11 cellular contexts compared by ENCODE assay signal in genomic region chr7:15555385-15555859, GRCh38. TPM values are rescaled to one million over a fixed set of nuclear protein-coding genes. Genes with fewer than 3 reads are reported as not detected.
DNase-seq lines count a peak whose midpoint lies in the region; ATAC-seq and TF ChIP-seq lines count a peak whose summit lies in the region.
"Had no signal": no experiment of that assay in that cellular context is flagged by ENCODE, and none has a peak within 500 bp of the region (broad histone marks: within the 10 kb centered on the region; RNA-seq: fewer than 3 reads in every experiment).

No MANE protein-coding gene starts in this region.

- H4K20me1 ChIP-seq in MM.1S (ENCODE audit: insufficient read depth, low read length): no peaks in the 10 kb centered on the region

- H3K9me2 ChIP-seq in MM.1S (replicated peaks; ENCODE audit: insufficient read depth, low read length): no peaks in the 10 kb centered on the region

- peak overlapping the region; percentile 79 for H3K27ac Mint-ChIP-seq in Calu3 (ENCODE audit: unreplicated experiment)
- H3K27ac Mint-ChIP-seq in brain: no peak overlapping the region
- H3K27ac Mint-ChIP-seq: activated naive CD8-positive, alpha-beta T cell treated with anti-CD3 and anti-CD28 coated beads for 36 hours; IgD-negative memory B cell had no signal

- H3K9me3 Mint-ChIP-seq in Calu3 (ENCODE audit: low read depth, unreplicated experiment) (no peaks in the 10 kb centered on the region), brain (no peaks in the 10 kb centered on the region)
- H3K9me3 Mint-ChIP-seq: activated naive CD8-positive, alpha-beta T cell treated with anti-CD3 and anti-CD28 coated beads for 36 hours had no signal

- BruUV-seq in Calu3 (replicated peaks; lab: Mats Ljungman, UMichigan): no TSS peak

- WGBS in liver: 23% methylated on average over 4 of the region's 4 CpGs
- WGBS in adrenal gland, 4 donors: 48 to 52% (median 50%) methylated on average over 4 of the region's 4 CpGs

- H3K9ac ChIP-seq in liver (ENCODE audit: low read depth in 1 of 2, low read length in 2 of 2) (no peak overlapping the region), MM.1S (ENCODE audit: low read length) (no peak overlapping the region)

- TF ChIP-seq POLR2A in adrenal gland (IDR thresholded peaks at IDR 0.05): no peak

- no peaks in the 10 kb centered on the region for H3K9me3 ChIP-seq in liver (ENCODE audit: control insufficient read depth in 4 of 4, low read length in 3 of 4)
- H3K9me3 ChIP-seq in MM.1S (replicated peaks; ENCODE audit: insufficient read depth, low read length): no peaks in the 10 kb centered on the region
- H3K9me3 ChIP-seq in adrenal gland (replicated peaks in 1 of 3): no peaks in the 10 kb centered on the region

- peaks cover 19% of the 10 kb centered on the region for H3K36me3 Mint-ChIP-seq in Calu3 (ENCODE audit: insufficient read depth, unreplicated experiment)
- H3K36me3 Mint-ChIP-seq in brain: no peaks in the 10 kb centered on the region
- H3K36me3 Mint-ChIP-seq: activated naive CD8-positive, alpha-beta T cell treated with anti-CD3 and anti-CD28 coated beads for 36 hours; IgD-negative memory B cell had no signal

- H3K79me2 ChIP-seq in MM.1S (ENCODE audit: low read length): no peaks in the 10 kb centered on the region

- H3K27me3 Mint-ChIP-seq in Calu3 (ENCODE audit: unreplicated experiment): no peaks in the 10 kb centered on the region
- H3K27me3 Mint-ChIP-seq in brain: no peaks in the 10 kb centered on the region
- H3K27me3 Mint-ChIP-seq: activated naive CD8-positive, alpha-beta T cell treated with anti-CD3 and anti-CD28 coated beads for 36 hours; IgD-negative memory B cell had no signal

- peaks cover 0 to 38% (median 32%) of the 10 kb centered on the region in 4 donors for H3K4me1 ChIP-seq in liver (ENCODE audit: control insufficient read depth in 4 of 4, insufficient read depth in 4 of 4, low read length in 3 of 4)
- H3K4me1 ChIP-seq in MM.1S (ENCODE audit: low read length): no peaks in the 10 kb centered on the region
- no peaks in the 10 kb centered on the region for H3K4me1 ChIP-seq in adrenal gland (replicated peaks in 1 of 2)

- intact Hi-C loops in Calu3 (cut with micrococcal nuclease; ENCODE audit: unreplicated experiment): loop anchor here (1.0 to 5.0 kb wide), 3 partner anchors 51 to 248 kb away; no protein-coding TSS in a partner anchor
- intact Hi-C loops in adrenal gland (cut with DNase I): no loop called here

- no peak for TF ChIP-seq CTCF in Calu3 (IDR thresholded peaks at IDR 0.05; ENCODE audit: unreplicated experiment)
- peak; percentile 41 to 50 for TF ChIP-seq CTCF in brain (conservative IDR thresholded peaks at IDR 0.05)
- TF ChIP-seq CTCF in liver (IDR thresholded peaks at IDR 0.05; ENCODE audit: low read depth, low read length, missing input control): no peak
- TF ChIP-seq CTCF in MM.1S (IDR thresholded peaks at IDR 0.05; ENCODE audit: low read length): no peak
- TF ChIP-seq CTCF in adrenal gland (IDR thresholded peaks at IDR 0.05): no peak

- no peak overlapping the region for H3K4me2 ChIP-seq in MM.1S (ENCODE audit: low read depth, low read length)

- no peaks in the 10 kb centered on the region for H3F3A ChIP-seq in MM.1S (ENCODE audit: insufficient read depth, low read length)

- H3K27me3 ChIP-seq in liver (ENCODE audit: control insufficient read depth in 4 of 4, insufficient read depth in 4 of 4, low read length in 3 of 4) (no peaks in the 10 kb centered on the region), MM.1S (replicated peaks; ENCODE audit: insufficient read depth, low read length) (no peaks in the 10 kb centered on the region), adrenal gland (no peaks in the 10 kb centered on the region)

- CTCF ChIA-PET in Calu3 (lab: Charles Lee): interaction anchor here (0.6 to 1.4 kb wide), 4 partner anchors 20 to 513 kb away, joined by 3 read pairs; partner anchors contain the start of gene MEOX2

- ATAC-seq in GM19035 (IDR thresholded peaks at IDR 0.05; ENCODE audit: unreplicated experiment): no peak

- peak overlapping the region in 2 of 3 donors; percentile 23 to 53 for H3K4me3 ChIP-seq in liver (ENCODE audit: low read depth in 1 of 3, low read length in 3 of 3)
- no peak overlapping the region for H3K4me3 ChIP-seq in MM.1S (ENCODE audit: low read length)
- H3K4me3 ChIP-seq in adrenal gland: no peak overlapping the region

- peak; percentile 61 to 62 for TF ChIP-seq RAD21 in liver (IDR thresholded peaks at IDR 0.05)

- no peak overlapping the region for H2AFZ ChIP-seq in MM.1S (ENCODE audit: low read length)

- DNase-seq in Calu3: no peak
- peak; percentile 88 for DNase-seq in NCI-H1092 treated with DMSO at 0.1 percent for 48 hours (lab: John Stamatoyannopoulos, UW)
- no peak for DNase-seq in MM.1S
- no peak for DNase-seq in adrenal gland
- DNase-seq in MV-4-11 (lab: John Stamatoyannopoulos, UW): no peak
- DNase-seq: activated naive CD8-positive, alpha-beta T cell treated with anti-CD3 and anti-CD28 coated beads for 36 hours; GF-D8 had no signal

- H3K4me3 Mint-ChIP-seq in Calu3 (ENCODE audit: low read depth, unreplicated experiment) (no peak overlapping the region), brain (no peak overlapping the region)
- H3K4me3 Mint-ChIP-seq: activated naive CD8-positive, alpha-beta T cell treated with anti-CD3 and anti-CD28 coated beads for 36 hours; IgD-negative memory B cell had no signal

- peaks cover 40% of the 10 kb centered on the region for H3K4me1 Mint-ChIP-seq in Calu3 (ENCODE audit: low read depth, unreplicated experiment)
- H3K4me1 Mint-ChIP-seq in brain: peaks cover 9% of the 10 kb centered on the region
- H3K4me1 Mint-ChIP-seq: activated naive CD8-positive, alpha-beta T cell treated with anti-CD3 and anti-CD28 coated beads for 36 hours; IgD-negative memory B cell had no signal

- H3K27ac ChIP-seq in liver (ENCODE audit: low read depth in 1 of 2, low read length in 2 of 2): peak overlapping the region in 1 of 2 donors; percentile 54
- no peak overlapping the region for H3K27ac ChIP-seq in MM.1S (ENCODE audit: low read length)
- H3K27ac ChIP-seq in adrenal gland: no peak overlapping the region

- H3K36me3 ChIP-seq in liver (ENCODE audit: control insufficient read depth in 4 of 4, insufficient read depth in 3 of 4, low read depth in 1 of 4, low read length in 3 of 4) (no peaks in the 10 kb centered on the region), MM.1S (replicated peaks; ENCODE audit: insufficient read depth, low read length) (no peaks in the 10 kb centered on the region), adrenal gland (replicated peaks in 1 of 2) (no peaks in the 10 kb centered on the region)

TF ChIP-seq in liver, 16 proteins besides CTCF, POLR2A, EP300 and RAD21 (continues in another document):
- TF ChIP-seq ATF3 (IDR thresholded peaks at IDR 0.05): peak; percentile 36
- peak; percentile 66 to 85 for TF ChIP-seq RXRA (IDR thresholded peaks at IDR 0.05)
- TF ChIP-seq JUND (IDR thresholded peaks at IDR 0.05): peak; percentile 59 to 63
- TF ChIP-seq FOXA2 (IDR thresholded peaks at IDR 0.05): peak; percentile 86
- peak; percentile 69 for TF ChIP-seq SP1 (IDR thresholded peaks at IDR 0.05)
- peak; percentile 12 for TF ChIP-seq MAX (IDR thresholded peaks at IDR 0.05)
- TF ChIP-seq YY1 (IDR thresholded peaks at IDR 0.05): peak; percentile 31
- TF ChIP-seq EGR1 (IDR thresholded peaks at IDR 0.05; ENCODE audit: low read depth in 2 of 2): no peak
- TF ChIP-seq GABPA (IDR thresholded peaks at IDR 0.05 in 1 of 2, conservative IDR thresholded peaks at IDR 0.05 in 1 of 2): peak in 1 of 2 donors; percentile 18
- TF ChIP-seq HNF4G (IDR thresholded peaks at IDR 0.05): peak; percentile 91
- peak; percentile 97 to 99 for TF ChIP-seq HNF4A (conservative IDR thresholded peaks at IDR 0.05)
- TF ChIP-seq REST (IDR thresholded peaks at IDR 0.05): no peak
- TF ChIP-seq NR2F2 (IDR thresholded peaks at IDR 0.05): no peak

RNA-seq across cellular contexts. Expression of gene AGMO, which starts 6.4 kb away (rescaled TPM):
- total RNA-seq in Calu3 (2022) (13.2 and 13.9 TPM in 2 replicates), liver (10 to 100 TPM; 27.5 to 46.6 TPM), adrenal gland (under 1 TPM in 2 of 8 donors, not detected in 6; 0.15 to 0.34 TPM)
- polyA plus RNA-seq in brain (ENCODE audit: insufficient read depth, low read depth, low replicate concordance) (0.42 TPM), liver (10 to 100 TPM; 21.6 to 35.6 TPM), adrenal gland (under 1 TPM in 2 of 3 donors, not detected in 1; 0.05 to 0.30 TPM)
- total RNA-seq: activated naive CD8-positive, alpha-beta T cell treated with anti-CD3 and anti-CD28 coated beads for 36 hours had no signal
- polyA plus RNA-seq: IgD-negative memory B cell had no signal

Comparison
In these comparisons a context has a peak if more than half of its experiments do, and no peak if none do; other contexts are left out.
1. CTCF ChIP-seq: peak in brain (2 of 2); none in Calu3 (single experiment), liver (single experiment), MM.1S (single experiment) and adrenal gland (0 of 6).
2. H3K4me3 ChIP-seq: peak in liver (2 of 3); none in MM.1S (single experiment) and adrenal gland (0 of 4).
3. RNA of gene AGMO, which starts 6.4 kb away (total RNA-seq): 27.5 to 46.6 TPM in liver and 13.2 to 13.9 TPM in Calu3; 0.15 to 0.34 TPM in adrenal gland; every median in the first group is over 10 times any median in the second.